24 cellular contexts compared by ENCODE assay signal in genomic region chr2:142918624-142919023, GRCh38. TPM values are rescaled to one million over a fixed set of nuclear protein-coding genes. Genes with fewer than 3 reads are reported as not detected.
A peak's percentile ranks its signal among the peaks of the same experiment; 100 is the strongest.
DNase-seq lines count a peak whose midpoint lies in the region; ATAC-seq, FAIRE-seq and TF ChIP-seq lines count a peak whose summit lies in the region.
"Had no signal": no experiment of that assay in that cellular context is flagged by ENCODE, and none has a peak within 500 bp of the region (broad histone marks: within the 10 kb centered on the region; RNA-seq: fewer than 3 reads in every experiment).

No MANE protein-coding gene starts in this region.

- H3K4me1 ChIP-seq in astrocyte (ENCODE audit: insufficient read depth, low read length): no peaks in the 10 kb centered on the region
- H3K4me1 ChIP-seq in endodermal cell (ENCODE audit: control insufficient read depth, insufficient read depth, low read length): no peaks in the 10 kb centered on the region

- TF ChIP-seq CTCF in AG04450 (IDR thresholded peaks at IDR 0.05; ENCODE audit: low read depth, low read length) (no peak), astrocyte (IDR thresholded peaks at IDR 0.05; ENCODE audit: insufficient read depth, low read depth, low read length) (no peak), foreskin fibroblast (IDR thresholded peaks at IDR 0.05; ENCODE audit: low read depth, low read length) (no peak), endodermal cell (conservative IDR thresholded peaks at IDR 0.05) (no peak)

- H3K36me3 ChIP-seq in MG63: no peaks in the 10 kb centered on the region
- H3K36me3 ChIP-seq in astrocyte (ENCODE audit: insufficient read depth, low read length): no peaks in the 10 kb centered on the region
- H3K36me3 ChIP-seq in endodermal cell (ENCODE audit: control insufficient read depth, insufficient read depth, low read length): no peaks in the 10 kb centered on the region

- no peaks in the 10 kb centered on the region for H3K27me3 ChIP-seq in AG04450 (ENCODE audit: control insufficient read depth, insufficient read depth, low read length)
- no peaks in the 10 kb centered on the region for H3K27me3 ChIP-seq in MG63
- H3K27me3 ChIP-seq in astrocyte (ENCODE audit: insufficient read depth, low read length): no peaks in the 10 kb centered on the region
- no peaks in the 10 kb centered on the region for H3K27me3 ChIP-seq in endodermal cell (ENCODE audit: control insufficient read depth, insufficient read depth, low read length, poor library complexity, severe bottlenecking)

- no peak overlapping the region for H3K27ac Mint-ChIP-seq in astrocyte (ENCODE audit: unreplicated experiment)
- H3K27ac Mint-ChIP-seq in activated T-cell treated with anti-CD3 and anti-CD28 coated beads, Interleukin-2, amount 50 U/mL, for 72 hours: no peak overlapping the region
- H3K27ac Mint-ChIP-seq in endodermal cell: no peak overlapping the region
- H3K27ac Mint-ChIP-seq: HFFc6, T-cell had no signal

- no peak for ATAC-seq in activated T-cell treated with anti-CD3 and anti-CD28 coated beads, Interleukin-2, amount 50 U/mL, for 72 hours (replicated peaks in 1 of 2)
- ATAC-seq in GM19324 (IDR thresholded peaks at IDR 0.05; ENCODE audit: low FRiP score, unreplicated experiment) (no peak), HG03432 (IDR thresholded peaks at IDR 0.05; ENCODE audit: unreplicated experiment) (no peak)
- ATAC-seq: T-cell had no signal

- H3K4me3 ChIP-seq in AG04450 (ENCODE audit: low read depth, low read length) (no peak overlapping the region), MG63 (no peak overlapping the region), astrocyte (ENCODE audit: insufficient read depth, low read depth, low read length) (no peak overlapping the region), foreskin fibroblast (ENCODE audit: low read depth in 1 of 2, low read length in 2 of 2) (no peak overlapping the region), endodermal cell (ENCODE audit: low read length) (no peak overlapping the region)

- H3K4me1 Mint-ChIP-seq in astrocyte (ENCODE audit: low read depth, unreplicated experiment) (no peaks in the 10 kb centered on the region), endodermal cell (peaks cover 10% of the 10 kb centered on the region)
- H3K4me1 Mint-ChIP-seq in activated T-cell treated with anti-CD3 and anti-CD28 coated beads, Interleukin-2, amount 50 U/mL, for 72 hours (ENCODE audit: low read depth): no peaks in the 10 kb centered on the region
- H3K4me1 Mint-ChIP-seq: T-cell had no signal

- H3K36me3 Mint-ChIP-seq in astrocyte (ENCODE audit: low read depth, unreplicated experiment): no peaks in the 10 kb centered on the region
- no peaks in the 10 kb centered on the region for H3K36me3 Mint-ChIP-seq in activated T-cell treated with anti-CD3 and anti-CD28 coated beads, Interleukin-2, amount 50 U/mL, for 72 hours (ENCODE audit: insufficient read depth in 2 of 2)
- H3K36me3 Mint-ChIP-seq in endodermal cell (ENCODE audit: low read depth): no peaks in the 10 kb centered on the region
- H3K36me3 Mint-ChIP-seq: T-cell had no signal

- no peak for FAIRE-seq in astrocyte (lab: Jason Lieb, UNC)
- FAIRE-seq: H54, HTR-8/SVneo had no signal

- H3K4me3 Mint-ChIP-seq in astrocyte (ENCODE audit: unreplicated experiment) (no peak overlapping the region), endodermal cell (no peak overlapping the region)
- no peak overlapping the region for H3K4me3 Mint-ChIP-seq in activated T-cell treated with anti-CD3 and anti-CD28 coated beads, Interleukin-2, amount 50 U/mL, for 72 hours
- H3K4me3 Mint-ChIP-seq: HFFc6, T-cell had no signal

- CTCF ChIA-PET in AG04450 (lab: Charles Lee): interaction anchor here (1.2 kb wide), 1 partner anchor 14 kb away, joined by 3 read pairs; no protein-coding TSS in a partner anchor

- H2AFZ ChIP-seq in astrocyte (ENCODE audit: low read depth, low read length): no peak overlapping the region

- POLR2A ChIA-PET in AG04450 (lab: Yijun Ruan, JAX): no interaction called here

- no peaks in the 10 kb centered on the region for H3K9me3 Mint-ChIP-seq in astrocyte (ENCODE audit: unreplicated experiment)
- no peaks in the 10 kb centered on the region for H3K9me3 Mint-ChIP-seq in activated T-cell treated with anti-CD3 and anti-CD28 coated beads, Interleukin-2, amount 50 U/mL, for 72 hours
- H3K9me3 Mint-ChIP-seq in endodermal cell: no peaks in the 10 kb centered on the region
- H3K9me3 Mint-ChIP-seq: HFFc6 had no signal

- H4K20me1 ChIP-seq in astrocyte (ENCODE audit: insufficient read depth, low read length): no peaks in the 10 kb centered on the region

- no peaks in the 10 kb centered on the region for H3K79me2 ChIP-seq in astrocyte (ENCODE audit: insufficient read depth, low read length)

- DNase-seq in AG04450 (ENCODE audit: low read depth, low spot score): peak; percentile 29
- DNase-seq in MG63: peak; percentile 28
- DNase-seq in astrocyte (ENCODE audit: low read depth): peak; percentile 9
- peak; percentile 4 to 59 for DNase-seq in foreskin fibroblast
- no peak for DNase-seq in activated T-cell treated with anti-CD3 and anti-CD28 coated beads, Interleukin-2, amount 50 U/mL, for 72 hours
- no peak for DNase-seq in endodermal cell
- DNase-seq: 8988T, AML-193, DMS53, GDM1, HFFc6, MV-4-11, NCI-H1694, NCI-H2081, NCI-H2171 treated with DMSO at 0.1 percent for 48 hours, NCI-H446, Right ventricle myocardium superior, T-cell had no signal

- no peak overlapping the region for H3K4me2 ChIP-seq in astrocyte (ENCODE audit: low read length)
- H3K4me2 ChIP-seq: KMS-11 had no signal

- H3K9ac ChIP-seq in astrocyte (ENCODE audit: low read length): no peak overlapping the region
- H3K9ac ChIP-seq in endodermal cell (ENCODE audit: extremely low read depth, low read length, poor library complexity, severe bottlenecking): no peak overlapping the region
- H3K9ac ChIP-seq: KMS-11 had no signal

- H3K27ac ChIP-seq in AG04450 (ENCODE audit: low read depth, low read length) (no peak overlapping the region), astrocyte (ENCODE audit: low read depth, low read length) (no peak overlapping the region), endodermal cell (ENCODE audit: low read depth, low read length) (no peak overlapping the region)
- H3K27ac ChIP-seq: C4-2B, KMS-11 had no signal

- H3K9me3 ChIP-seq in AG04450 (ENCODE audit: control insufficient read depth, insufficient read depth, low read length) (no peaks in the 10 kb centered on the region), MG63 (no peaks in the 10 kb centered on the region), astrocyte (ENCODE audit: insufficient read depth, low read depth, low read length) (peaks cover 3% of the 10 kb centered on the region), endodermal cell (ENCODE audit: control insufficient read depth, low read length) (no peaks in the 10 kb centered on the region)

- no peaks in the 10 kb centered on the region for H3K27me3 Mint-ChIP-seq in astrocyte (ENCODE audit: low read depth, unreplicated experiment)
- no peaks in the 10 kb centered on the region for H3K27me3 Mint-ChIP-seq in activated T-cell treated with anti-CD3 and anti-CD28 coated beads, Interleukin-2, amount 50 U/mL, for 72 hours (ENCODE audit: low read depth)
- no peaks in the 10 kb centered on the region for H3K27me3 Mint-ChIP-seq in endodermal cell (ENCODE audit: insufficient read depth)

RNA-seq across cellular contexts. Expression of gene KYNU, which starts 41.2 kb away (rescaled TPM):
- 4.0 and 4.5 TPM in 2 replicates for polyA plus RNA-seq in AG04450 (2011; rRNA removed)
- polyA minus RNA-seq in AG04450 (2011; rRNA and poly(A)+ RNA removed): 1.6 and 3.3 TPM in 2 replicates
- total RNA-seq in MG63 (2014; rRNA removed; shearing (Covaris generic); ENCODE audit: low replicate concordance): 0.82 TPM in 1 of 2 replicates, not detected in the other
- total RNA-seq in astrocyte (0.72 and 1.2 TPM in 2 replicates), endodermal cell (1 to 10 TPM; 1.2 to 4.2 TPM)
- total RNA-seq in activated T-cell treated with anti-CD3 and anti-CD28 coated beads, Interleukin-2, amount 50 U/mL, for 72 hours: under 1 TPM; 0.14 to 0.35 TPM
- polyA plus RNA-seq in endodermal cell (2013, experiment 1 of 2): 0.43 TPM
- 0.54 TPM for polyA plus RNA-seq in endodermal cell (2013, experiment 2 of 2)

Comparison
In these comparisons a context has a peak if more than half of its experiments do, and no peak if none do; other contexts are left out.
1. DNase-seq: peak in AG04450 (single experiment), MG63 (single experiment), astrocyte (single experiment) and foreskin fibroblast (2 of 2); none in activated T-cell treated with anti-CD3 and anti-CD28 coated beads, Interleukin-2, amount 50 U/mL, for 72 hours (0 of 2) and endodermal cell (single experiment).